Comparison of ENCODE assay signal across 10 cellular contexts in genomic region chr17:61218438-61218837, GRCh38.
DNase-seq lines count a peak whose midpoint lies in the region; ATAC-seq and TF ChIP-seq lines count a peak whose summit lies in the region.
"Had no signal": no experiment of that assay in that cellular context is flagged by ENCODE, and none has a peak within 500 bp of the region (broad histone marks: within the 10 kb centered on the region; RNA-seq: fewer than 3 reads in every experiment).

No MANE protein-coding gene starts in this region.

- TF ChIP-seq CTCF in PC-3 (conservative IDR thresholded peaks at IDR 0.05; ENCODE audit: low read depth, low read length) (no peak), fibroblast of mammary gland (conservative IDR thresholded peaks at IDR 0.05; ENCODE audit: control insufficient read depth, insufficient read depth, low read depth, low read length) (no peak), tibial artery (IDR thresholded peaks at IDR 0.05) (no peak), psoas muscle (IDR thresholded peaks at IDR 0.05) (no peak)

- no peaks in the 10 kb centered on the region for H3K9me3 Mint-ChIP-seq in CD8-positive, alpha-beta memory T cell

- H3K27ac Mint-ChIP-seq in CD8-positive, alpha-beta memory T cell = no peak overlapping the region

- H3F3A ChIP-seq in PC-3 (ENCODE audit: low read length, unreplicated experiment) = no peaks in the 10 kb centered on the region

- no peak overlapping the region for H2AFZ ChIP-seq in PC-3 (ENCODE audit: low read length)

- no peak overlapping the region for H3K4me3 ChIP-seq in PC-3 (ENCODE audit: low read length)
- H3K4me3 ChIP-seq in fibroblast of mammary gland (ENCODE audit: control insufficient read depth, low read depth, low read length) = no peak overlapping the region
- no peak overlapping the region for H3K4me3 ChIP-seq in tibial artery
- H3K4me3 ChIP-seq in psoas muscle = no peak overlapping the region
- H3K4me3 ChIP-seq in CD8-positive, alpha-beta memory T cell (ENCODE audit: low read length) = no peak overlapping the region

- WGBS in psoas muscle, 3 donors = 96 to 99% (median 97%) methylated on average over 1 of the region's 1 CpG

- H3K79me2 ChIP-seq in PC-3 (ENCODE audit: low read length) = no peaks in the 10 kb centered on the region

- no peak overlapping the region for H3K27ac ChIP-seq in PC-3 (ENCODE audit: low read length)
- peak overlapping the region; percentile 68 to 76 for H3K27ac ChIP-seq in tibial artery
- no peak overlapping the region for H3K27ac ChIP-seq in psoas muscle
- no peak overlapping the region for H3K27ac ChIP-seq in CD8-positive, alpha-beta memory T cell (ENCODE audit: low read depth, low read length)
- H3K27ac ChIP-seq: C4-2B had no signal

- ATAC-seq in Right ventricle myocardium superior (ENCODE audit: poor library complexity) = peak; percentile 25
- peak; percentile 98 for ATAC-seq in PC-3
- no peak for ATAC-seq in psoas muscle

- no TSS peak for BruUV-seq in PC-3 (replicated peaks; lab: Mats Ljungman, UMichigan)

- H3K9ac ChIP-seq in PC-3 (ENCODE audit: low read length) = no peak overlapping the region

- H3K9me2 ChIP-seq in PC-3 (replicated peaks; ENCODE audit: low read length) = no peaks in the 10 kb centered on the region

- H3K27me3 ChIP-seq in PC-3 (ENCODE audit: low read length) (no peaks in the 10 kb centered on the region), tibial artery (no peaks in the 10 kb centered on the region), psoas muscle (ENCODE audit: insufficient read depth in 3 of 3, low read length in 2 of 3) (no peaks in the 10 kb centered on the region)
- H3K27me3 ChIP-seq in CD8-positive, alpha-beta memory T cell (ENCODE audit: insufficient read depth, low read length, poor library complexity, severe bottlenecking) = no peaks in the 10 kb centered on the region

- H3K4me3 Mint-ChIP-seq in CD8-positive, alpha-beta memory T cell = no peak overlapping the region

- intact Hi-C loops in Right ventricle myocardium superior (cut with DNase I) = no loop called here
- intact Hi-C loops in cardiac septum (cut with DNase I) = loop anchor here (10.0 kb wide), 1 partner anchor 176 kb away; the partner anchor contains the start of gene TBX2
- intact Hi-C loops in PC-3 (cut with micrococcal nuclease) = no loop called here
- intact Hi-C loops in tibial artery (cut with DNase I; ENCODE audit: low total_unique reads) = no loop called here
- intact Hi-C loops in psoas muscle (cut with DNase I) = no loop called here

- H3K9me3 ChIP-seq in PC-3 (ENCODE audit: low read length) = no peaks in the 10 kb centered on the region
- no peaks in the 10 kb centered on the region for H3K9me3 ChIP-seq in tibial artery
- H3K9me3 ChIP-seq in psoas muscle = no peaks in the 10 kb centered on the region
- no peaks in the 10 kb centered on the region for H3K9me3 ChIP-seq in CD8-positive, alpha-beta memory T cell (ENCODE audit: low read length)

- H3K4me2 ChIP-seq in PC-3 (ENCODE audit: low read length) = no peak overlapping the region

- H3K4me1 Mint-ChIP-seq in CD8-positive, alpha-beta memory T cell = peaks cover 31 to 35% (median 33%) of the 10 kb centered on the region in 3 donors

- H3K4me1 ChIP-seq in PC-3 (ENCODE audit: insufficient read depth, low read length) = peaks cover 13% of the 10 kb centered on the region
- H3K4me1 ChIP-seq in tibial artery = peaks cover 0 to 31% (median 12%) of the 10 kb centered on the region in 4 donors
- H3K4me1 ChIP-seq in psoas muscle = no peaks in the 10 kb centered on the region
- peaks cover 20% of the 10 kb centered on the region for H3K4me1 ChIP-seq in CD8-positive, alpha-beta memory T cell (ENCODE audit: insufficient read depth, low read length)

- H3K36me3 ChIP-seq in PC-3 (ENCODE audit: low read depth, low read length) (no peaks in the 10 kb centered on the region), tibial artery (no peaks in the 10 kb centered on the region), psoas muscle (ENCODE audit: insufficient read depth in 1 of 2, low read depth in 1 of 2) (no peaks in the 10 kb centered on the region)
- H3K36me3 ChIP-seq in CD8-positive, alpha-beta memory T cell (ENCODE audit: insufficient read depth, low read length) = no peaks in the 10 kb centered on the region

- peaks cover 0 to 5% (median 0%) of the 10 kb centered on the region in 3 donors for H3K36me3 Mint-ChIP-seq in CD8-positive, alpha-beta memory T cell

- no peaks in the 10 kb centered on the region for H3K27me3 Mint-ChIP-seq in CD8-positive, alpha-beta memory T cell

- POLR2A ChIA-PET in PC-3 (lab: Charles Lee; ENCODE audit: unreplicated experiment) = no interaction called here
- POLR2A ChIA-PET in CD8-positive, alpha-beta memory T cell (lab: Charles Lee) = no interaction called here

- H4K20me1 ChIP-seq in PC-3 (ENCODE audit: low read length) = no peaks in the 10 kb centered on the region

- CTCF ChIA-PET in PC-3 (lab: Charles Lee) = interaction anchor here (0.5 to 0.6 kb wide), 2 partner anchors 141 to 316 kb away, joined by 3 to 4 read pairs; no protein-coding TSS in a partner anchor
- CTCF ChIA-PET in CD8-positive, alpha-beta memory T cell (lab: Charles Lee) = no interaction called here

- no peak for DNase-seq in Right ventricle myocardium superior
- DNase-seq in cardiac septum (ENCODE audit: low spot score) = no peak
- peak; percentile 65 for DNase-seq in PC-3
- peak; percentile 80 for DNase-seq in fibroblast of mammary gland (ENCODE audit: low read depth)
- no peak for DNase-seq in tibial artery
- no peak for DNase-seq in nucleus accumbens (lab: John Stamatoyannopoulos, UW)
- DNase-seq in psoas muscle = no peak
- DNase-seq in CD8-positive, alpha-beta memory T cell = no peak
- DNase-seq: NCI-H524 had no signal

Comparison
In these comparisons a context has a peak if more than half of its experiments do, and no peak if none do; other contexts are left out.
1. ATAC-seq: peak in Right ventricle myocardium superior (single experiment) and PC-3 (single experiment); none in psoas muscle (0 of 4).
2. DNase-seq: peak in PC-3 (single experiment) and fibroblast of mammary gland (single experiment); none in Right ventricle myocardium superior (single experiment), cardiac septum (single experiment), tibial artery (0 of 2), nucleus accumbens (0 of 56), psoas muscle (0 of 2) and CD8-positive, alpha-beta memory T cell (0 of 5).
3. H3K27ac ChIP-seq: peak in tibial artery (2 of 2); none in PC-3 (single experiment), psoas muscle (single experiment) and CD8-positive, alpha-beta memory T cell (single experiment).